ENCODE assay signal across 8 cellular contexts in the genomic region with DNA sequence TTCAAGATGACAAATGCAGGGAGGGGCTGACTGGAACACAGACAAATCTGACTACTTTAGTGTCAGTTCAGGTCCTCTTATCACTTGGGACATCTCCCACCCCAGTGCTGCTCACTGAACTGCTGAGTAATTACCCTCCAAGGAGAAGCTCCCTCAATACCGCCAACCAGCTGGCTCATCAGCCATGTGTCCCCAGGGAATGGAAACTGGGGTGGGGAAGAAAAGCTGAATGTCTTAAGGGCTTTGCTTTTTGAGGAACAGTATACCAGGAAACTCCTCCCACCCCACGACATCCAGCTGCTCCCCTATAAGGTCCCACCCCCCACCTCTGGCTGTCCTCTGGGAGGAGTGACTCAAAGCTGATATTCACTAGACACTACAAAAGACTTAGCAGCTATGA. TPM values are rescaled to one million over a fixed set of nuclear protein-coding genes. Genes with fewer than 3 reads are reported as not detected.
DNase-seq lines count a peak whose midpoint lies in the region; ATAC-seq, FAIRE-seq and TF ChIP-seq lines count a peak whose summit lies in the region.

No MANE protein-coding gene starts in this region.

- H3K27me3 ChIP-seq in skeletal muscle satellite cell (ENCODE audit: control insufficient read depth, insufficient read depth, low read length): no peaks in the 10 kb centered on the region

- H3K36me3 ChIP-seq in skeletal muscle satellite cell (ENCODE audit: insufficient read depth, low read length): no peaks in the 10 kb centered on the region

- no peaks in the 10 kb centered on the region for H3K9me3 ChIP-seq in skeletal muscle satellite cell (replicated peaks; ENCODE audit: low read length)

- peak overlapping the region; percentile 30 for H3K4me2 ChIP-seq in skeletal muscle satellite cell (ENCODE audit: low read length)

- peaks cover 18% of the 10 kb centered on the region for H3K4me1 ChIP-seq in skeletal muscle satellite cell (ENCODE audit: control insufficient read depth, insufficient read depth, low read length)

- no peak for ATAC-seq in GM21423 (IDR thresholded peaks at IDR 0.05; ENCODE audit: unreplicated experiment)

- H3K9ac ChIP-seq in skeletal muscle satellite cell (ENCODE audit: low read depth, low read length): no peak overlapping the region

- no peak for TF ChIP-seq CTCF in fibroblast of mammary gland (conservative IDR thresholded peaks at IDR 0.05; ENCODE audit: control insufficient read depth, insufficient read depth, low read depth, low read length)

- no peak overlapping the region for H3K4me3 ChIP-seq in fibroblast of mammary gland (ENCODE audit: control insufficient read depth, low read depth, low read length)
- no peak overlapping the region for H3K4me3 ChIP-seq in skeletal muscle satellite cell (ENCODE audit: low read length)

- FAIRE-seq in RCC 7860 (lab: Jason Lieb, UNC): peak; percentile 22

- DNase-seq in activated T-cell treated with anti-CD3 and anti-CD28 coated beads for 48 hours (ENCODE audit: low read depth) (peak; percentile 6), activated T-cell treated with anti-CD3 and anti-CD28 coated beads for 4 hours (no peak), RCC 7860 (ENCODE audit: low spot score) (peak; percentile 32), fibroblast of mammary gland (ENCODE audit: low read depth) (peak; percentile 61), NCI-H2107 (lab: John Stamatoyannopoulos, UW) (no peak), NCI-H1694 treated with DMSO at 0.1 percent for 48 hours (lab: John Stamatoyannopoulos, UW) (no peak)

RNA-seq across cellular contexts. Expression of gene ZNF823, which starts 2.0 kb away (rescaled TPM):
- total RNA-seq in skeletal muscle satellite cell (2012; rRNA removed): 2.8 and 3.5 TPM in 2 replicates

RNA-seq across cellular contexts. Expression of gene ZNF441, which starts 30.1 kb away (rescaled TPM):
- total RNA-seq in skeletal muscle satellite cell (2012; rRNA removed): 7.4 and 11.1 TPM in 2 replicates

Comparison
In these comparisons a context has a peak if more than half of its experiments do, and no peak if none do; other contexts are left out.
1. DNase-seq: peak in activated T-cell treated with anti-CD3 and anti-CD28 coated beads for 48 hours (single experiment), RCC 7860 (single experiment) and fibroblast of mammary gland (single experiment); none in activated T-cell treated with anti-CD3 and anti-CD28 coated beads for 4 hours (single experiment), NCI-H2107 (single experiment) and NCI-H1694 treated with DMSO at 0.1 percent for 48 hours (single experiment).